2 cellular contexts compared by ENCODE assay signal in genomic region chr1:40331403-40331802, GRCh38. TPM values are rescaled to one million over a fixed set of nuclear protein-coding genes. Genes with fewer than 3 reads are reported as not detected.
DNase-seq lines count a peak whose midpoint lies in the region; ATAC-seq, FAIRE-seq and TF ChIP-seq lines count a peak whose summit lies in the region.
"Not testable (repeated sequence)": the region's sequence is repeated elsewhere in the genome, so short reads cannot be mapped to it uniquely, and the experiment has no call there.

No MANE protein-coding gene starts in this region.

- not testable (repeated sequence) for H3K4me1 ChIP-seq in K562 (replicated peaks in 1 of 2; ENCODE audit: control insufficient read depth in 2 of 2, insufficient read depth in 2 of 2, low read length in 2 of 2)
- peaks cover 19% of the 10 kb centered on the region for H3K4me1 ChIP-seq in HepG2 (ENCODE audit: insufficient read depth, low read length)

- H3K27me3 ChIP-seq in K562 (ENCODE audit: control insufficient read depth in 2 of 2, insufficient read depth in 2 of 2, low read length in 2 of 2); HepG2 (ENCODE audit: control insufficient read depth in 1 of 2, insufficient read depth in 2 of 2, low read length in 2 of 2): not testable (repeated sequence)

- BruUV-seq in K562 (replicated peaks; lab: Mats Ljungman, UMichigan); HepG2 (replicated peaks; lab: Mats Ljungman, UMichigan): not testable (repeated sequence)

- not testable (repeated sequence) for H3K9me3 ChIP-seq in K562 (replicated peaks; ENCODE audit: control insufficient read depth, insufficient read depth, low read depth, low read length); HepG2 (ENCODE audit: low read length)

- H3K4me3 ChIP-seq in K562; HepG2 (replicated peaks in 1 of 3; ENCODE audit: insufficient read depth in 1 of 3, low read depth in 2 of 3, low read length in 3 of 3): not testable (repeated sequence)

- TF ChIP-seq POLR2A in K562 (conservative IDR thresholded peaks at IDR 0.05); HepG2 (IDR thresholded peaks at IDR 0.05; ENCODE audit: insufficient read depth in 1 of 2, low read depth in 2 of 2, low read length in 2 of 2): not testable (repeated sequence)

- H4K20me1 ChIP-seq in K562 (replicated peaks; ENCODE audit: control insufficient read depth, insufficient read depth, low read length); HepG2 (ENCODE audit: insufficient read depth, low read length): not testable (repeated sequence)

- intact Hi-C loops in K562 (cut with micrococcal nuclease); HepG2 (cut with micrococcal nuclease; ENCODE audit: unreplicated experiment): not testable (repeated sequence)

- H3K27ac ChIP-seq in K562 (ENCODE audit: extremely low read depth, low read depth, low read length); HepG2 (ENCODE audit: extremely low read length, insufficient read depth, low read length): not testable (repeated sequence)

- H3K9me1 ChIP-seq in K562 (ENCODE audit: control insufficient read depth, insufficient read depth, low read length) = not testable (repeated sequence)

- not testable (repeated sequence) for TF ChIP-seq CTCF in K562 (IDR thresholded peaks at IDR 0.05 in 2 of 3, conservative IDR thresholded peaks at IDR 0.05 in 1 of 3; ENCODE audit: insufficient read depth in 2 of 3, low read depth in 1 of 3, low read length in 3 of 3); HepG2 (CRISPR knock-in tag; IDR thresholded peaks at IDR 0.05)

- not testable (repeated sequence) for FAIRE-seq in K562 (lab: Jason Lieb, UNC); HepG2 (lab: Jason Lieb, UNC)

- in situ Hi-C loops in K562 (cut with MboI); HepG2 (cut with HindIII; ENCODE audit: extremely low pct_ligation_motif_present, low pct_unique_long_range_greater_than_20kb): not testable (repeated sequence)

- WGBS in K562 (ENCODE audit: insufficient coverage, low coverage, missing lambda C conversion rate) = 91% methylated on average over 1 of the region's 1 CpG
- WGBS in HepG2 (ENCODE audit: low lambda C conversion rate) = 77% methylated on average over 1 of the region's 1 CpG

- H3K79me2 ChIP-seq in K562 (ENCODE audit: control insufficient read depth, insufficient read depth, low read length); HepG2 (ENCODE audit: insufficient read depth, low read length): not testable (repeated sequence)

- H3K4me2 ChIP-seq in K562 (ENCODE audit: insufficient read depth, low read length); HepG2 (ENCODE audit: low read depth, low read length): not testable (repeated sequence)

- TF ChIP-seq EP300 in K562 (IDR thresholded peaks at IDR 0.05; ENCODE audit: low read length); HepG2 (IDR thresholded peaks at IDR 0.05; ENCODE audit: low read depth in 2 of 2, low read length in 2 of 2); HepG2 (CRISPR knock-in tag; IDR thresholded peaks at IDR 0.05; ENCODE audit: borderline replicate concordance): not testable (repeated sequence)

- CTCF ChIA-PET in K562 (lab: Yijun Ruan, JAX; ENCODE audit: low intra/inter-chr PET ratio); HepG2 (lab: Yijun Ruan, JAX; ENCODE audit: low intra/inter-chr PET ratio, low total read pairs): not testable (repeated sequence)

- H3K9ac ChIP-seq in K562 (ENCODE audit: insufficient read depth in 1 of 2, low read depth in 2 of 2, low read length in 2 of 2); HepG2 (ENCODE audit: insufficient read depth, low read depth, low read length): not testable (repeated sequence)

- not testable (repeated sequence) for H3K36me3 ChIP-seq in K562 (ENCODE audit: control insufficient read depth, insufficient read depth, low read length); HepG2 (replicated peaks in 1 of 2; ENCODE audit: control insufficient read depth in 1 of 2, insufficient read depth in 2 of 2, low read length in 2 of 2)

- ATAC-seq in K562, HepG2: not testable (repeated sequence)

- DNase-seq in K562 (ENCODE audit: extremely low read depth in 1 of 4, low spot score in 3 of 4); HepG2 (ENCODE audit: low spot score): not testable (repeated sequence)

- not testable (repeated sequence) for H2AFZ ChIP-seq in K562 (ENCODE audit: low read depth, low read length); HepG2 (ENCODE audit: low read length)

- POLR2A ChIA-PET in K562 (lab: Yijun Ruan, JAX) = interaction anchor here (0.6 kb wide), 1 partner anchor 57 kb away, joined by 4 read pairs; no protein-coding TSS in a partner anchor
- POLR2A ChIA-PET in HepG2 (lab: Yijun Ruan, JAX) = not testable (repeated sequence)

- not testable (repeated sequence) for TF ChIP-seq RAD21 in K562 (CRISPR knock-in tag; conservative IDR thresholded peaks at IDR 0.05 in 1 of 2, IDR thresholded peaks at IDR 0.05 in 1 of 2); HepG2 (CRISPR knock-in tag; IDR thresholded peaks at IDR 0.05)

RNA-seq across cellular contexts. Expression of gene COL9A2, which starts 14.3 kb away (rescaled TPM):
- total RNA-seq in K562 (2011; cell fraction: chromatin; rRNA removed; ENCODE audit: low replicate concordance) = 0.58 and 1.9 TPM in 2 replicates
- total RNA-seq in K562 (2011; cell fraction: nucleolus; rRNA removed) = 0.53 and 1.3 TPM in 2 replicates
- total RNA-seq in K562 (2011; cell fraction: nucleoplasm; rRNA removed) = 0.73 and 1.1 TPM in 2 replicates
- total RNA-seq in K562 (2014; rRNA removed) (0.90 and 0.95 TPM in 2 replicates), K562 (2014; rRNA removed; fragmentation: Illumina TruSeq; extraction: Trizol) (0.06 and 0.15 TPM in 2 replicates), K562 (2015; rRNA removed; fragmentation: Illumina TruSeq; extraction: Trizol) (0.60 and 0.72 TPM in 2 replicates), K562 (2021) (0.47 and 0.72 TPM in 2 replicates), HepG2 (2016; rRNA removed; fragmentation: Illumina TruSeq; extraction: Trizol) (8.9 and 26.9 TPM in 2 replicates)
- polyA plus RNA-seq in K562 (2011; rRNA removed) (0.31 and 0.45 TPM in 2 replicates), K562 (2014; fragmentation: Illumina TruSeq; extraction: Trizol) (0.24 and 0.54 TPM in 2 replicates), K562 (2014; fragmentation: Nextera tagmentation; extraction: Ambion mirVana) (under 1 TPM; 0.03 TPM), K562 (2014; rRNA removed) (1.5 and 2.2 TPM in 2 replicates), HepG2 (2011; rRNA removed) (20.2 and 34.7 TPM in 2 replicates)
- 0.46 and 0.47 TPM in 2 replicates for polyA plus RNA-seq in K562 (2011; cell fraction: cytosol; rRNA removed)
- 3.7 and 4.4 TPM in 2 replicates for polyA plus RNA-seq in K562 (2011; cell fraction: nucleus; rRNA removed)
- 0.78 and 3.8 TPM in 2 replicates for polyA plus RNA-seq in K562 (2012)
- 0.11 and 0.30 TPM in 2 replicates for polyA minus RNA-seq in K562 (2011; rRNA and poly(A)+ RNA removed)
- 1.6 TPM in 1 of 2 replicates, not detected in the other for polyA minus RNA-seq in K562 (2011; cell fraction: cytosol; rRNA and poly(A)+ RNA removed)
- polyA minus RNA-seq in K562 (2011; cell fraction: nucleus; rRNA and poly(A)+ RNA removed) = 0.13 and 1.4 TPM in 2 replicates
- total RNA-seq in HepG2 (2016; cell fraction: cytosol; rRNA removed; fragmentation: Illumina TruSeq; extraction: Trizol; ENCODE audit: low read depth) = 2.3 and 2.9 TPM in 2 replicates
- total RNA-seq in HepG2 (2016; cell fraction: insoluble cytoplasmic fraction; rRNA removed; fragmentation: Illumina TruSeq; extraction: Trizol) = 7.8 and 29.7 TPM in 2 replicates
- 3.7 and 5.8 TPM in 2 replicates for total RNA-seq in HepG2 (2016; cell fraction: membrane; rRNA removed; fragmentation: Illumina TruSeq; extraction: Trizol)
- 32.5 and 35.4 TPM in 2 replicates for total RNA-seq in HepG2 (2016; cell fraction: nucleus; rRNA removed; fragmentation: Illumina TruSeq; extraction: Trizol)
- polyA plus RNA-seq in HepG2 (2011; cell fraction: cytosol; rRNA removed) = 8.9 and 11.2 TPM in 2 replicates
- 329 and 347 TPM in 2 replicates for polyA plus RNA-seq in HepG2 (2011; cell fraction: nucleus; rRNA removed)
- polyA plus RNA-seq in HepG2 (2012) = 21.5 and 31.3 TPM in 2 replicates
- polyA plus RNA-seq in HepG2 (2016; cell fraction: cytosol; fragmentation: Illumina TruSeq; extraction: Trizol; ENCODE audit: low read depth) = 1.7 TPM in 2 replicates
- 7.6 TPM in 2 replicates for polyA plus RNA-seq in HepG2 (2016; cell fraction: insoluble cytoplasmic fraction; fragmentation: Illumina TruSeq; extraction: Trizol; ENCODE audit: low read depth)
- 3.5 and 4.0 TPM in 2 replicates for polyA plus RNA-seq in HepG2 (2016; cell fraction: membrane; fragmentation: Illumina TruSeq; extraction: Trizol; ENCODE audit: low read depth)
- 108 and 112 TPM in 2 replicates for polyA plus RNA-seq in HepG2 (2016; cell fraction: nucleus; fragmentation: Illumina TruSeq; extraction: Trizol; ENCODE audit: insufficient read depth, low read depth)
- 7.9 TPM in 1 of 2 replicates, not detected in the other for polyA minus RNA-seq in HepG2 (2011; rRNA and poly(A)+ RNA removed; ENCODE audit: low replicate concordance)
- 4.2 and 6.3 TPM in 2 replicates for polyA minus RNA-seq in HepG2 (2011; cell fraction: cytosol; rRNA and poly(A)+ RNA removed)
- polyA minus RNA-seq in HepG2 (2011; cell fraction: nucleus; rRNA and poly(A)+ RNA removed) = 18.2 and 21.9 TPM in 2 replicates

RNA-seq across cellular contexts. Expression of gene SMAP2, which starts 42.1 kb away (rescaled TPM):
- 77.4 and 118 TPM in 2 replicates for total RNA-seq in K562 (2011; cell fraction: chromatin; rRNA removed; ENCODE audit: low replicate concordance)
- total RNA-seq in K562 (2011; cell fraction: nucleolus; rRNA removed) = 37.0 and 50.1 TPM in 2 replicates
- total RNA-seq in K562 (2011; cell fraction: nucleoplasm; rRNA removed) = 81.5 and 109 TPM in 2 replicates
- 80.1 and 98.2 TPM in 2 replicates for total RNA-seq in K562 (2014; rRNA removed)
- 94.1 and 101 TPM in 2 replicates for total RNA-seq in K562 (2014; rRNA removed; fragmentation: Illumina TruSeq; extraction: Trizol)
- 89.1 and 92.4 TPM in 2 replicates for total RNA-seq in K562 (2015; rRNA removed; fragmentation: Illumina TruSeq; extraction: Trizol)
- 109 and 117 TPM in 2 replicates for total RNA-seq in K562 (2021)
- polyA plus RNA-seq in K562 (2011; rRNA removed) = 114 and 124 TPM in 2 replicates
- 98.8 and 132 TPM in 2 replicates for polyA plus RNA-seq in K562 (2011; cell fraction: cytosol; rRNA removed)
- 81.2 and 89.1 TPM in 2 replicates for polyA plus RNA-seq in K562 (2011; cell fraction: nucleus; rRNA removed)
- 100 and 128 TPM in 2 replicates for polyA plus RNA-seq in K562 (2012)
- 173 and 212 TPM in 2 replicates for polyA plus RNA-seq in K562 (2014; fragmentation: Illumina TruSeq; extraction: Trizol)
- 10 to 100 TPM; 38.7 to 47.3 TPM for polyA plus RNA-seq in K562 (2014; fragmentation: Nextera tagmentation; extraction: Ambion mirVana)
- polyA plus RNA-seq in K562 (2014; rRNA removed) = 89.4 and 94.7 TPM in 2 replicates
- polyA minus RNA-seq in K562 (2011; rRNA and poly(A)+ RNA removed) = 129 and 160 TPM in 2 replicates
- polyA minus RNA-seq in K562 (2011; cell fraction: cytosol; rRNA and poly(A)+ RNA removed) = 71.4 and 74.3 TPM in 2 replicates
- 28.4 and 48.0 TPM in 2 replicates for polyA minus RNA-seq in K562 (2011; cell fraction: nucleus; rRNA and poly(A)+ RNA removed)
- 19.0 and 21.2 TPM in 2 replicates for total RNA-seq in HepG2 (2016; rRNA removed; fragmentation: Illumina TruSeq; extraction: Trizol)
- 3.7 and 4.1 TPM in 2 replicates for total RNA-seq in HepG2 (2016; cell fraction: cytosol; rRNA removed; fragmentation: Illumina TruSeq; extraction: Trizol; ENCODE audit: low read depth)
- total RNA-seq in HepG2 (2016; cell fraction: insoluble cytoplasmic fraction; rRNA removed; fragmentation: Illumina TruSeq; extraction: Trizol) = 17.0 and 17.7 TPM in 2 replicates
- 9.4 and 9.9 TPM in 2 replicates for total RNA-seq in HepG2 (2016; cell fraction: membrane; rRNA removed; fragmentation: Illumina TruSeq; extraction: Trizol)
- total RNA-seq in HepG2 (2016; cell fraction: nucleus; rRNA removed; fragmentation: Illumina TruSeq; extraction: Trizol) = 12.5 and 12.6 TPM in 2 replicates
- polyA plus RNA-seq in HepG2 (2011; rRNA removed) = 22.3 and 22.5 TPM in 2 replicates
- polyA plus RNA-seq in HepG2 (2011; cell fraction: cytosol; rRNA removed) = 19.5 and 21.2 TPM in 2 replicates
- polyA plus RNA-seq in HepG2 (2011; cell fraction: nucleus; rRNA removed) = 14.7 and 15.6 TPM in 2 replicates
- 22.4 and 36.2 TPM in 2 replicates for polyA plus RNA-seq in HepG2 (2012)
- 2.5 and 2.8 TPM in 2 replicates for polyA plus RNA-seq in HepG2 (2016; cell fraction: cytosol; fragmentation: Illumina TruSeq; extraction: Trizol; ENCODE audit: low read depth)
- 24.0 and 32.1 TPM in 2 replicates for polyA plus RNA-seq in HepG2 (2016; cell fraction: insoluble cytoplasmic fraction; fragmentation: Illumina TruSeq; extraction: Trizol; ENCODE audit: low read depth)
- 10.0 and 10.2 TPM in 2 replicates for polyA plus RNA-seq in HepG2 (2016; cell fraction: membrane; fragmentation: Illumina TruSeq; extraction: Trizol; ENCODE audit: low read depth)
- polyA plus RNA-seq in HepG2 (2016; cell fraction: nucleus; fragmentation: Illumina TruSeq; extraction: Trizol; ENCODE audit: insufficient read depth, low read depth) = 29.2 and 32.0 TPM in 2 replicates
- 14.4 and 37.7 TPM in 2 replicates for polyA minus RNA-seq in HepG2 (2011; rRNA and poly(A)+ RNA removed; ENCODE audit: low replicate concordance)
- polyA minus RNA-seq in HepG2 (2011; cell fraction: cytosol; rRNA and poly(A)+ RNA removed) = 14.2 and 14.6 TPM in 2 replicates
- polyA minus RNA-seq in HepG2 (2011; cell fraction: nucleus; rRNA and poly(A)+ RNA removed) = 12.0 and 16.8 TPM in 2 replicates
